9 cellular contexts compared by ENCODE assay signal in the genomic region with DNA sequence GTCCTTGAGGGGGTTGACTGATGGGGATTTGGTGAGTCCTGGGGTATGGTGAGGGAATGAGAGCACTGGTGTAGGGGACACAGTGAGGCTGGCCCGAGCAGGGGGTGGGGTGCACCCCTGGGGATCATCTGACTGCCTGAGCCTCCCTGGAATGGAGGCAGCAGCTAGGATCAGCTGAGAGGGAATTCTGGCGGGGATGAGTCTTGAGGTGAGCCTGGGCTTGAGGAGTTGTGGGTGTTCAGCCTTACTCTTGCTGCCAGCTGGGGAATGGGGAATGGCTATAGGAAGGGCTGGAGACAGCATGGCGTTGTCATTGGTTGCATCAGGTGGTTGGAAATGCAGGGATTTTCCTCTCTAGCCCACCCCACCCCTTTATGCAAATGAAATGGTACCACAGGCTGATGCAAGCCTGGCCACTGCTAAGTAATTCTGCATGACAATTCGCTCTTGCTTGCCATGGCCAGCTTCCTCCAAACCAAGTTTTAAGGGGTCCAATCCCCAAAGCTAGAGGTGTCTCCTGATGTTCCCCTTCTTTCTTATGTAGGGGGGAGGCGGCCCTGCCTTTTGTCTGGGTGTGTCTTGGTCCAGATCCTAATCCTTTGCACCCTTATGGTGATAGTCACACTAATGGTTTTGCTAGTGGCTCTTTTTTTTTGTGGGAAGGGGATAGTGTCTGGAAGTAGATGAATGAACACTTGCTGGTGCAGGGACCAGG. TPM values are rescaled to one million over a fixed set of nuclear protein-coding genes. Genes with fewer than 3 reads are reported as not detected.
A peak's percentile ranks its signal among the peaks of the same experiment; 100 is the strongest.
DNase-seq lines count a peak whose midpoint lies in the region; ATAC-seq, FAIRE-seq and TF ChIP-seq lines count a peak whose summit lies in the region.
"Had no signal": no experiment of that assay in that cellular context is flagged by ENCODE, and none has a peak within 500 bp of the region (broad histone marks: within the 10 kb centered on the region; RNA-seq: fewer than 3 reads in every experiment).

No MANE protein-coding gene starts in this region.

- no peak for TF ChIP-seq CTCF in upper lobe of right lung (IDR thresholded peaks at IDR 0.05)
- TF ChIP-seq CTCF in pancreas (IDR thresholded peaks at IDR 0.05): no peak

- intact Hi-C loops in upper lobe of right lung (cut with DNase I) (no loop called here), pancreas (cut with DNase I) (no loop called here)

- DNase-seq in NCI-H748 (lab: John Stamatoyannopoulos, UW; ENCODE audit: unreplicated experiment): peak; percentile 7
- no peak for DNase-seq in NCI-H748 treated with DMSO at 0.1 percent for 48 hours (lab: John Stamatoyannopoulos, UW)
- DNase-seq in upper lobe of right lung: no peak
- no peak for DNase-seq in pancreas
- DNase-seq in SHP77 treated with DMSO at 0.1 percent for 48 hours (lab: John Stamatoyannopoulos, UW): no peak

- no peak for FAIRE-seq in pancreas (lab: Jason Lieb, UNC)
- FAIRE-seq: colon had no signal

- H3K4me1 ChIP-seq in iPS-20b (ENCODE audit: insufficient read depth, low read length): peaks cover 51% of the 10 kb centered on the region
- H3K4me1 ChIP-seq in upper lobe of right lung: peaks cover 52% of the 10 kb centered on the region
- peaks cover 28 to 41% (median 29%) of the 10 kb centered on the region in 3 donors for H3K4me1 ChIP-seq in pancreas

- peak overlapping the region; percentile 97 for H3K9ac ChIP-seq in iPS-20b (ENCODE audit: low read depth, low read length)

- WGBS in pancreas, 2 donors: 87 to 89% methylated on average over 5 of the region's 5 CpGs

- peak overlapping the region; percentile 82 for H3K4me3 ChIP-seq in iPS-20b (ENCODE audit: low read length)
- no peak overlapping the region for H3K4me3 ChIP-seq in upper lobe of right lung
- H3K4me3 ChIP-seq in pancreas: no peak overlapping the region

- H3K4me1 Mint-ChIP-seq in activated T-helper 17 cell treated with anti-CD3 and anti-CD28 coated beads, Interleukin-2, amount 50 U/mL, for 72 hours: peaks cover 47% of the 10 kb centered on the region

- peak overlapping the region; percentile 97 for H3K27ac Mint-ChIP-seq in activated T-helper 17 cell treated with anti-CD3 and anti-CD28 coated beads, Interleukin-2, amount 50 U/mL, for 72 hours

- no peaks in the 10 kb centered on the region for H3K9me3 Mint-ChIP-seq in activated T-helper 17 cell treated with anti-CD3 and anti-CD28 coated beads, Interleukin-2, amount 50 U/mL, for 72 hours

- H3K9me3 ChIP-seq in iPS-20b (ENCODE audit: insufficient read depth, low read depth, low read length): no peaks in the 10 kb centered on the region
- no peaks in the 10 kb centered on the region for H3K9me3 ChIP-seq in upper lobe of right lung
- H3K9me3 ChIP-seq in pancreas: no peaks in the 10 kb centered on the region

- peak overlapping the region; percentile 84 for H3K4me3 Mint-ChIP-seq in activated T-helper 17 cell treated with anti-CD3 and anti-CD28 coated beads, Interleukin-2, amount 50 U/mL, for 72 hours

- H3K36me3 ChIP-seq in iPS-20b (ENCODE audit: insufficient read depth, low read depth, low read length): peaks cover 70% of the 10 kb centered on the region
- H3K36me3 ChIP-seq in upper lobe of right lung: peaks cover 79% of the 10 kb centered on the region
- H3K36me3 ChIP-seq in pancreas: peaks cover 0 to 49% (median 32%) of the 10 kb centered on the region in 3 donors

- ATAC-seq in HG03432 (IDR thresholded peaks at IDR 0.05; ENCODE audit: unreplicated experiment) (peak; percentile 53), upper lobe of right lung (no peak), pancreas (no peak)
- peak; percentile 88 for ATAC-seq in activated T-helper 17 cell treated with anti-CD3 and anti-CD28 coated beads, Interleukin-2, amount 50 U/mL, for 72 hours (replicated peaks)

- H3K36me3 Mint-ChIP-seq in activated T-helper 17 cell treated with anti-CD3 and anti-CD28 coated beads, Interleukin-2, amount 50 U/mL, for 72 hours (ENCODE audit: low read depth): peaks cover 94% of the 10 kb centered on the region

- H3K27me3 Mint-ChIP-seq in activated T-helper 17 cell treated with anti-CD3 and anti-CD28 coated beads, Interleukin-2, amount 50 U/mL, for 72 hours: no peaks in the 10 kb centered on the region

- H3K27ac ChIP-seq in iPS-20b (ENCODE audit: low read length): peak overlapping the region; percentile 95
- peak overlapping the region; percentile 14 for H3K27ac ChIP-seq in upper lobe of right lung
- no peak overlapping the region for H3K27ac ChIP-seq in pancreas

- H3K27me3 ChIP-seq in iPS-20b (ENCODE audit: insufficient read depth, low read length) (no peaks in the 10 kb centered on the region), upper lobe of right lung (no peaks in the 10 kb centered on the region), pancreas (no peaks in the 10 kb centered on the region)

RNA-seq across cellular contexts. Expression of gene NFE2L1, which starts 7.5 kb away (rescaled TPM):
- 10 to 100 TPM; 77.7 to 91.8 TPM for total RNA-seq in activated T-helper 17 cell treated with anti-CD3 and anti-CD28 coated beads, Interleukin-2, amount 50 U/mL, for 72 hours
- total RNA-seq in upper lobe of right lung: 201 TPM
- 10 to 100 TPM; 27.4 to 74.0 (median 44.5) TPM for total RNA-seq in pancreas
- polyA plus RNA-seq in pancreas: 10 to 100 TPM; 40.9 to 47.2 TPM

RNA-seq across cellular contexts. Expression of gene COPZ2, which starts 18.1 kb away (rescaled TPM):
- 1 to 10 TPM; 1.3 to 2.0 TPM for total RNA-seq in activated T-helper 17 cell treated with anti-CD3 and anti-CD28 coated beads, Interleukin-2, amount 50 U/mL, for 72 hours
- total RNA-seq in upper lobe of right lung: 24.5 TPM
- 10 to 100 TPM in 2 of 6 donors, 1 to 10 TPM in 4; 6.3 to 10.8 (median 8.6) TPM for total RNA-seq in pancreas
- 1 to 10 TPM; 9.7 to 9.8 TPM for polyA plus RNA-seq in pancreas

RNA-seq across cellular contexts. Expression of gene CBX1, which starts 45.6 kb away (rescaled TPM):
- 10 to 100 TPM; 30.0 to 48.4 TPM for total RNA-seq in activated T-helper 17 cell treated with anti-CD3 and anti-CD28 coated beads, Interleukin-2, amount 50 U/mL, for 72 hours
- total RNA-seq in upper lobe of right lung: 34.0 TPM
- total RNA-seq in pancreas: 10 to 100 TPM in 4 of 6 donors, 1 to 10 TPM in 2; 7.9 to 24.1 (median 12.0) TPM
- polyA plus RNA-seq in pancreas: 10 to 100 TPM; 10.0 to 20.9 TPM

RNA-seq across cellular contexts. Expression of gene SNX11, which starts 51.9 kb away (rescaled TPM):
- 10 to 100 TPM; 22.8 to 24.7 TPM for total RNA-seq in activated T-helper 17 cell treated with anti-CD3 and anti-CD28 coated beads, Interleukin-2, amount 50 U/mL, for 72 hours
- total RNA-seq in upper lobe of right lung (20.8 TPM), pancreas (10 to 100 TPM in 1 of 6 donors, 1 to 10 TPM in 5; 5.4 to 13.6 (median 8.5) TPM)
- polyA plus RNA-seq in pancreas: 1 to 10 TPM; 6.5 to 7.7 TPM

Comparison
In these comparisons a context has a peak if more than half of its experiments do, and no peak if none do; other contexts are left out.
1. ATAC-seq: peak in HG03432 (single experiment) and activated T-helper 17 cell treated with anti-CD3 and anti-CD28 coated beads, Interleukin-2, amount 50 U/mL, for 72 hours (single experiment); none in upper lobe of right lung (single experiment) and pancreas (0 of 4).
2. H3K27ac ChIP-seq: peak in iPS-20b (single experiment) and upper lobe of right lung (single experiment); none in pancreas (0 of 4).